24 cellular contexts compared by ENCODE assay signal in the genomic region with DNA sequence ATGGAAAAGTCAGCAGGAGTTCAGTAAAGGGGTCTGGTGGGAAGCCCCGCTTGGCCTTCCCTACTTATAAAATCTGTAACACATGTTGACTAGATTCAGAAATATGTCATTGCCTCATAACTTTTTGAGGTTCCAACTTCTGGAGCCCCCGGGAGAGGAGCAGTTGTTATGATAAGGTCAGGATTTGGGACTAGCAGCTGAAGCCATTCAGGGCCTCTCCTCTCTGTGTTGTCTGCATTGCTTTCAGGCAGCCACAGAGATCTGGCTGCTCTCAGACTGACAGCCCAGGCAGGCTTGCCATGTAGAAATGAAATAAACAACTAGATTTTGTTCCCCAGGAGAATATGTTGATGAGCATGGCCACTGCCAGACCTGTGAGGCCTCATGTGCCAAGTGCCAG.
"Had no signal": no experiment of that assay in that cellular context is flagged by ENCODE, and none has a peak within 500 bp of the region (broad histone marks: within the 10 kb centered on the region; RNA-seq: fewer than 3 reads in every experiment).

No MANE protein-coding gene starts in this region.

- H3K4me3 ChIP-seq: dorsolateral prefrontal cortex, esophagus muscularis mucosa, heart right ventricle, lung, pancreas, sigmoid colon, skin epidermis, spleen, thoracic aorta, tibial nerve, upper lobe of left lung had no signal

- H3K9me3 ChIP-seq: esophagus muscularis mucosa, heart right ventricle, neutrophil, pancreas, sigmoid colon, spleen, thoracic aorta, tibial nerve, upper lobe of left lung had no signal

- H3K27me3 ChIP-seq: esophagus muscularis mucosa, foreskin keratinocyte, heart right ventricle, neutrophil, pancreas, sigmoid colon, spleen, tibial nerve, upper lobe of left lung had no signal

- ATAC-seq: foreskin keratinocyte; left colon; natural killer cell treated with Interleukin-12 subunit alpha and Interleukin-12 subunit beta and Interleukin-15 and Interleukin-18, amount 100 ng/mL, for 72 hours; pancreas; stimulated activated naive B cell treated with anti-CD40 and anti-IgM and Interleukin-4, amounts not matched to agents 10 μg/mL and 1 μg/mL and 100 μg/mL, for 72 hours had no signal

- H3K27ac ChIP-seq: dorsolateral prefrontal cortex, esophagus muscularis mucosa, foreskin keratinocyte, neutrophil, pancreas, sigmoid colon, skin epidermis, spleen, thoracic aorta, tibial nerve, upper lobe of left lung had no signal

- DNase-seq: dorsolateral prefrontal cortex; effector CD8-positive, alpha-beta T cell; foreskin keratinocyte; glutamatergic neuron; heart right ventricle; hippocampal formation; islet precursor cell; kidney glomerular epithelial cell; left colon; naive B cell; pancreas; retina; sigmoid colon; spleen; stimulated activated CD4-positive, alpha-beta T cell treated with anti-CD3 and anti-CD28 coated beads, Interleukin-4, amount 100 ng/mL, for 4 hours; stimulated activated naive B cell treated with anti-CD40 and anti-IgM and Interleukin-4, amounts not matched to agents 10 μg/mL and 1 μg/mL and 100 μg/mL, for 72 hours; upper lobe of left lung had no signal

- H3K4me1 ChIP-seq: foreskin keratinocyte, heart right ventricle, pancreas, sigmoid colon, spleen, tibial nerve, upper lobe of left lung had no signal

- H3K36me3 ChIP-seq: esophagus muscularis mucosa, heart right ventricle, neutrophil, pancreas, sigmoid colon, spleen, thoracic aorta, tibial nerve, upper lobe of left lung had no signal
